In the genomic region with DNA sequence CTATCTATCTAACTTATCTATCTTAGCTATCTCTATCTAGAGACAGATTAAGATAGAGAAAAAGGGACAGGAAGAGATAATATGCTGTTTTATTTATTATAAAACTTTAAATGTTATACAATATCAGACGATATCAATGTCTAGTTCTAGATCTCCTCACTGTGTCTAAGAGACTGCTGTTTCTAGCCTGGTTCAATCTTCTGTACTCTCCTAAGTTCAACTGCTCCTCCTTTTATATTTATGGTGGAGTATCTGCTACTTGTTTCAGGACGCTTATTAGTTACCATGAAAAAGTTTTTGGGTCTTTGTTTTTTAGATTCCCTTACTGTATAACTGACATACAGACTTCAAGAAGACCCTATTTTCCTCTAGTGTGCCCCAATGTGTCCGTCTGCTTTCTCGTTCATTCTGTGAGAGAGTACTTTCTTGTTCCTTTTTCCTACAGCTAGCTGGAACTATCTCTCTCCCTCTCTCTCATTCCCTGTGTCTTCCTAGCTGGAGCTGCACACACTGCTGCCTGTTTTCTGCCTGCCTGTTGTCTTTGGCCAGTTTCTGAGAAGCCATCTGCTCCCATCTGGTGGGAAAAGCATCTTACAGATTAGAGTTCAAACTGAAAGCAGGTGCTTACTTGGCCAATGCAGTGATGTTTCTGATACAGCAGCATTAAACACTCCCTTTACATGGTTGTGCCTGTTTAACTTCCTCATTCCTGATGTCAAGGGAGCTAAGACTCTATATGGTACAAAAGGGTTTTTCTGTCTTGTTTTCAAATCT, we compare ENCODE assay signal across 8 cellular contexts. TPM values are rescaled to one million over a fixed set of nuclear protein-coding genes. Genes with fewer than 3 reads are reported as not detected.
DNase-seq lines count a peak whose midpoint lies in the region; ATAC-seq, FAIRE-seq and TF ChIP-seq lines count a peak whose summit lies in the region.

No MANE protein-coding gene starts in this region.

- no peaks in the 10 kb centered on the region for H3K27me3 ChIP-seq in keratinocyte (ENCODE audit: control insufficient read depth, extremely low read depth, insufficient read depth, low read length)

- peak overlapping the region; percentile 65 for H2AFZ ChIP-seq in keratinocyte (ENCODE audit: control insufficient read depth, low read length)

- no peaks in the 10 kb centered on the region for H3K27me3 Mint-ChIP-seq in activated T-cell treated with anti-CD3 and anti-CD28 coated beads, Interleukin-2, amount 50 U/mL, for 72 hours (ENCODE audit: low read depth)
- H3K27me3 Mint-ChIP-seq in activated T-cell treated with anti-CD3 and anti-CD28 coated beads, Interleukin-2, amount 50 U/mL, for 24 hours: no peaks in the 10 kb centered on the region

- peak overlapping the region; percentile 42 for H3K4me2 ChIP-seq in keratinocyte (ENCODE audit: control insufficient read depth, extremely low read depth, insufficient read depth, low read depth, low read length)

- H3K36me3 Mint-ChIP-seq in activated T-cell treated with anti-CD3 and anti-CD28 coated beads, Interleukin-2, amount 50 U/mL, for 72 hours (ENCODE audit: insufficient read depth in 2 of 2): no peaks in the 10 kb centered on the region
- no peaks in the 10 kb centered on the region for H3K36me3 Mint-ChIP-seq in activated T-cell treated with anti-CD3 and anti-CD28 coated beads, Interleukin-2, amount 50 U/mL, for 24 hours (ENCODE audit: low read depth)

- H3K79me2 ChIP-seq in keratinocyte (ENCODE audit: control insufficient read depth, insufficient read depth, low read length): no peaks in the 10 kb centered on the region

- peaks cover 10% of the 10 kb centered on the region for H3K4me1 Mint-ChIP-seq in activated T-cell treated with anti-CD3 and anti-CD28 coated beads, Interleukin-2, amount 50 U/mL, for 72 hours (ENCODE audit: low read depth)
- peaks cover 19% of the 10 kb centered on the region for H3K4me1 Mint-ChIP-seq in activated T-cell treated with anti-CD3 and anti-CD28 coated beads, Interleukin-2, amount 50 U/mL, for 24 hours (ENCODE audit: low read depth)

- H3K9me1 ChIP-seq in keratinocyte (ENCODE audit: control insufficient read depth, extremely low read depth, insufficient read depth, low read length): no peaks in the 10 kb centered on the region

- no peak overlapping the region for H3K9ac ChIP-seq in keratinocyte (ENCODE audit: control insufficient read depth, extremely low read depth, insufficient read depth, low read length)

- no peak for FAIRE-seq in keratinocyte (lab: Jason Lieb, UNC)

- TF ChIP-seq CTCF in keratinocyte (optimal IDR thresholded peaks at IDR 0.05 in 1 of 3, IDR thresholded peaks at IDR 0.05 in 1 of 3, conservative IDR thresholded peaks at IDR 0.05 in 1 of 3; ENCODE audit: extremely low read depth in 1 of 3, insufficient read depth in 2 of 3, low read length in 3 of 3) (no peak), coronary artery (IDR thresholded peaks at IDR 0.05) (no peak)

- no peaks in the 10 kb centered on the region for H3K9me3 ChIP-seq in keratinocyte (ENCODE audit: control insufficient read depth, low read depth, low read length)

- no peaks in the 10 kb centered on the region for H3K36me3 ChIP-seq in keratinocyte (ENCODE audit: control insufficient read depth in 2 of 2, extremely low read depth in 1 of 2, insufficient read depth in 2 of 2, low read length in 2 of 2)

- H3K27ac ChIP-seq in keratinocyte (ENCODE audit: control insufficient read depth, insufficient read depth, low read length) (no peak overlapping the region), coronary artery (no peak overlapping the region)

- H3K27ac Mint-ChIP-seq in activated T-cell treated with anti-CD3 and anti-CD28 coated beads, Interleukin-2, amount 50 U/mL, for 72 hours: peak overlapping the region; percentile 69
- no peak overlapping the region for H3K27ac Mint-ChIP-seq in activated T-cell treated with anti-CD3 and anti-CD28 coated beads, Interleukin-2, amount 50 U/mL, for 24 hours

- peak overlapping the region; percentile 70 to 73 for H3K4me3 Mint-ChIP-seq in activated T-cell treated with anti-CD3 and anti-CD28 coated beads, Interleukin-2, amount 50 U/mL, for 72 hours
- no peak overlapping the region for H3K4me3 Mint-ChIP-seq in activated T-cell treated with anti-CD3 and anti-CD28 coated beads, Interleukin-2, amount 50 U/mL, for 24 hours

- peaks cover 6% of the 10 kb centered on the region for H3K4me1 ChIP-seq in keratinocyte (ENCODE audit: control insufficient read depth, extremely low read depth, insufficient read depth, low read length)

- dilution Hi-C loops in keratinocyte (cut with MboI; ENCODE audit: extremely low pct_ligation_motif_present, low sequenced_read_pairs): no loop called here

- ATAC-seq in activated T-cell treated with anti-CD3 and anti-CD28 coated beads, Interleukin-2, amount 50 U/mL, for 72 hours (replicated peaks in 1 of 2): peak in 1 of 2 donors; percentile 60
- ATAC-seq in HG02884 (IDR thresholded peaks at IDR 0.05; ENCODE audit: unreplicated experiment) (peak; percentile 40), HG03139 (IDR thresholded peaks at IDR 0.05; ENCODE audit: unreplicated experiment) (no peak)

- DNase-seq in activated T-cell treated with anti-CD3 and anti-CD28 coated beads, Interleukin-2, amount 50 U/mL, for 72 hours: no peak
- DNase-seq in activated T-cell treated with anti-CD3 and anti-CD28 coated beads, Interleukin-2, amount 50 U/mL, for 24 hours: no peak
- DNase-seq in OCI-M1 (lab: John Stamatoyannopoulos, UW): peak; percentile 73
- no peak for DNase-seq in keratinocyte (ENCODE audit: low read depth, low spot score)
- DNase-seq in coronary artery (ENCODE audit: low spot score): no peak
- DNase-seq in stimulated activated CD4-positive, alpha-beta T cell treated with anti-CD3 and anti-CD28 coated beads, Interleukin-4, amount 100 ng/mL, for 1 hour: no peak

- no peaks in the 10 kb centered on the region for H4K20me1 ChIP-seq in keratinocyte (ENCODE audit: control insufficient read depth, extremely low read depth, insufficient read depth, low read length)

- no peak overlapping the region for H3K4me3 ChIP-seq in keratinocyte (ENCODE audit: control insufficient read depth in 2 of 3, extremely low read depth in 1 of 3, insufficient read depth in 2 of 3, low read depth in 1 of 3, low read length in 3 of 3)
- H3K4me3 ChIP-seq in coronary artery: no peak overlapping the region

- H3K9me3 Mint-ChIP-seq in activated T-cell treated with anti-CD3 and anti-CD28 coated beads, Interleukin-2, amount 50 U/mL, for 72 hours: no peaks in the 10 kb centered on the region
- no peaks in the 10 kb centered on the region for H3K9me3 Mint-ChIP-seq in activated T-cell treated with anti-CD3 and anti-CD28 coated beads, Interleukin-2, amount 50 U/mL, for 24 hours

RNA-seq across cellular contexts. Expression of a gene that starts 49.4 kb away (rescaled TPM):
- total RNA-seq in activated T-cell treated with anti-CD3 and anti-CD28 coated beads, Interleukin-2, amount 50 U/mL, for 72 hours: 10 to 100 TPM; 12.1 to 13.5 TPM
- 9.5 to 17.1 TPM (median 13.6 TPM) in 3 replicates for polyA plus RNA-seq in keratinocyte
- 49.0 TPM for polyA plus RNA-seq in keratinocyte (2011; ENCODE audit: low read depth)
- 11.4 and 20.1 TPM in 2 replicates for polyA plus RNA-seq in keratinocyte (2011; cell fraction: cytosol; rRNA removed)
- polyA plus RNA-seq in keratinocyte (2011; cell fraction: nucleus; rRNA removed): 10.4 and 12.5 TPM in 2 replicates
- polyA plus RNA-seq in keratinocyte (2012; ENCODE audit: low replicate concordance): 12.9 and 38.0 TPM in 2 replicates
- polyA minus RNA-seq in keratinocyte: 2.9 to 12.4 TPM (median 8.9 TPM) in 3 replicates
- 5.6 TPM for polyA minus RNA-seq in keratinocyte (2011; cell fraction: cytosol; rRNA and poly(A)+ RNA removed)
- polyA minus RNA-seq in keratinocyte (2011; cell fraction: nucleus; rRNA and poly(A)+ RNA removed): 3.4 and 6.0 TPM in 2 replicates
